18 cellular contexts compared by ENCODE assay signal in genomic region chr2:128667391-128667790, GRCh38.
DNase-seq lines count a peak whose midpoint lies in the region; ATAC-seq and TF ChIP-seq lines count a peak whose summit lies in the region.
"Had no signal": no experiment of that assay in that cellular context is flagged by ENCODE, and none has a peak within 500 bp of the region (broad histone marks: within the 10 kb centered on the region; RNA-seq: fewer than 3 reads in every experiment).

No MANE protein-coding gene starts in this region.

- intact Hi-C loops in activated CD4-positive, alpha-beta T cell treated with anti-CD3 and anti-CD28 coated beads, Interleukin-2, amount 10 ng/mL, durations not matched to agents 24 days and 14 days (cut with micrococcal nuclease) = no loop called here
- intact Hi-C loops in lower leg skin (cut with DNase I; ENCODE audit: low total_unique reads) = no loop called here

- peak; percentile 24 for DNase-seq in activated CD4-positive, alpha-beta T cell treated with anti-CD3 and anti-CD28 coated beads, Interleukin-2, amount 10 ng/mL, durations not matched to agents 24 days and 14 days
- no peak for DNase-seq in activated CD4-positive, alpha-beta T cell treated with anti-CD3 and anti-CD28 coated beads for 4 hours
- peak; percentile 3 for DNase-seq in cerebellar cortex (ENCODE audit: low spot score)
- peak; percentile 0 to 67 for DNase-seq in lower leg skin (ENCODE audit: low spot score in 2 of 2)
- DNase-seq in naive B cell = no peak
- no peak for DNase-seq in NCI-H128 (lab: John Stamatoyannopoulos, UW; ENCODE audit: unreplicated experiment)
- DNase-seq: CD4-positive, alpha-beta memory T cell; DMS153; DMS79; GDM1; GM23248; HCEC 1CT; IMR-90 had no signal

- H3K4me3 ChIP-seq in lower leg skin (ENCODE audit: low read depth, poor library complexity, severe bottlenecking) = no peak overlapping the region
- H3K4me3 ChIP-seq: A549, BLaER1, GM23248 had no signal

- no peak overlapping the region for H3K27ac Mint-ChIP-seq in activated CD4-positive, alpha-beta T cell treated with anti-CD3 and anti-CD28 coated beads, Interleukin-2, amount 10 ng/mL, durations not matched to agents 24 days and 14 days
- H3K27ac Mint-ChIP-seq in naive B cell = peak overlapping the region in 4 of 6 donors; percentile 37 to 65 (median 61)
- H3K27ac Mint-ChIP-seq: CD14-positive monocyte; CD4-positive, alpha-beta memory T cell had no signal

- no peak overlapping the region for H3K4me3 Mint-ChIP-seq in activated CD4-positive, alpha-beta T cell treated with anti-CD3 and anti-CD28 coated beads, Interleukin-2, amount 10 ng/mL, durations not matched to agents 24 days and 14 days
- H3K4me3 Mint-ChIP-seq in naive B cell = no peak overlapping the region
- H3K4me3 Mint-ChIP-seq: CD14-positive monocyte; CD4-positive, alpha-beta memory T cell had no signal

- H3K27me3 Mint-ChIP-seq in activated CD4-positive, alpha-beta T cell treated with anti-CD3 and anti-CD28 coated beads, Interleukin-2, amount 10 ng/mL, durations not matched to agents 24 days and 14 days = peaks cover 5% of the 10 kb centered on the region
- H3K27me3 Mint-ChIP-seq in naive B cell = peaks cover 0 to 39% (median 32%) of the 10 kb centered on the region in 3 donors

- H3K4me1 Mint-ChIP-seq in activated CD4-positive, alpha-beta T cell treated with anti-CD3 and anti-CD28 coated beads, Interleukin-2, amount 10 ng/mL, durations not matched to agents 24 days and 14 days = peaks cover 2% of the 10 kb centered on the region
- peaks cover 0 to 12% (median 6%) of the 10 kb centered on the region in 3 donors for H3K4me1 Mint-ChIP-seq in naive B cell

- no peaks in the 10 kb centered on the region for H3K9me3 Mint-ChIP-seq in activated CD4-positive, alpha-beta T cell treated with anti-CD3 and anti-CD28 coated beads, Interleukin-2, amount 10 ng/mL, durations not matched to agents 24 days and 14 days
- H3K9me3 Mint-ChIP-seq in naive B cell = peaks cover 0 to 3% (median 0%) of the 10 kb centered on the region in 7 donors

- no peaks in the 10 kb centered on the region for H3K36me3 Mint-ChIP-seq in activated CD4-positive, alpha-beta T cell treated with anti-CD3 and anti-CD28 coated beads, Interleukin-2, amount 10 ng/mL, durations not matched to agents 24 days and 14 days (ENCODE audit: low read depth)
- peaks cover 0 to 4% of the 10 kb centered on the region in 2 donors for H3K36me3 Mint-ChIP-seq in naive B cell
- H3K36me3 Mint-ChIP-seq: CD14-positive monocyte; CD4-positive, alpha-beta memory T cell had no signal

- no peak for TF ChIP-seq POLR2A in lower leg skin (IDR thresholded peaks at IDR 0.05)

- no peak for TF ChIP-seq CTCF in lower leg skin (IDR thresholded peaks at IDR 0.05)

- 92 to 94% methylated on average over 7 of the region's 7 CpGs for WGBS in lower leg skin, 2 donors

- ATAC-seq in naive B cell (ENCODE audit: low read depth in 2 of 2) = no peak
- no peak for ATAC-seq in activated CD4-positive, CD25-positive, alpha-beta regulatory T cell treated with anti-CD3 and anti-CD28 coated beads, Interleukin-2, amount 50 U/mL, for 24 hours
- no peak for ATAC-seq in HG03095 (IDR thresholded peaks at IDR 0.05; ENCODE audit: unreplicated experiment)
- ATAC-seq: A549 had no signal

Comparison
In these comparisons a context has a peak if more than half of its experiments do, and no peak if none do; other contexts are left out.
1. DNase-seq: peak in activated CD4-positive, alpha-beta T cell treated with anti-CD3 and anti-CD28 coated beads, Interleukin-2, amount 10 ng/mL, durations not matched to agents 24 days and 14 days (single experiment), cerebellar cortex (single experiment) and lower leg skin (2 of 2); none in activated CD4-positive, alpha-beta T cell treated with anti-CD3 and anti-CD28 coated beads for 4 hours (0 of 2), naive B cell (single experiment) and NCI-H128 (single experiment).